ENCODE assay signal across 12 cellular contexts in the genomic region with DNA sequence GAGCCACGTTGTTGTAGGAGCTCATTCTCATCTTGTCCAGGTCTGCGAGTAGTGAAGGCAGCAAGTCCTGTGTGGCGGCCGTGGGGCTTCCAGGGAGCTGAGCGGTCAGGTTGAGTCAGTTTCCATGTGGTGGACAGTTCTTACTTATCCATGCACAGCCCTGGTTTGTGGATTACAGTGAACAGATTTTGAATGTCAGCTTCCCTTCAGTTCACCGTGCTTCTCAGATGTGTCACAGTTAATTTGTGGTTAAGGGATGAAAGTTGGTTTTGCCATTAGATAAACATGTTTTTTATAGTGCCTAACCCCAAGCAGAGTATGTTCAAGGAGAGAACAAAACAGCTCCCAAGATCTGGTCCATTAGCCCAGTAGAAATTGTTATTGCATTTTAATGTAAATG.
DNase-seq lines count a peak whose midpoint lies in the region; ATAC-seq and TF ChIP-seq lines count a peak whose summit lies in the region.
"Had no signal": no experiment of that assay in that cellular context is flagged by ENCODE, and none has a peak within 500 bp of the region (broad histone marks: within the 10 kb centered on the region; RNA-seq: fewer than 3 reads in every experiment).

No MANE protein-coding gene starts in this region.

- intact Hi-C loops in activated CD4-positive, alpha-beta T cell treated with anti-CD3 and anti-CD28 coated beads for 36 hours (cut with DNase I, micrococcal nuclease) = loop anchor here (2.0 to 5.0 kb wide), 2 partner anchors 40 to 43 kb away; no protein-coding TSS in a partner anchor
- intact Hi-C loops in gastrocnemius medialis (cut with DNase I; ENCODE audit: low total_unique reads) = loop anchor here (2.0 kb wide), 2 partner anchors 193 to 211 kb away; no protein-coding TSS in a partner anchor

- in situ Hi-C loops in gastrocnemius medialis (cut with MboI; ENCODE audit: low sequenced_read_pairs in 4 of 4) = no loop called here

- peak overlapping the region in 3 of 4 donors; percentile 17 to 78 (median 56) for H3K27ac ChIP-seq in gastrocnemius medialis
- H3K27ac ChIP-seq: neutrophil had no signal

- CTCF ChIA-PET in activated CD4-positive, alpha-beta T cell treated with anti-CD3 and anti-CD28 coated beads for 36 hours (lab: Charles Lee) = interaction anchor here (0.6 to 1.1 kb wide), 2 partner anchors 9 to 78 kb away, joined by 3 read pairs; no protein-coding TSS in a partner anchor

- no peak for TF ChIP-seq POLR2A in gastrocnemius medialis (IDR thresholded peaks at IDR 0.05)

- peak; percentile 53 for DNase-seq in activated CD4-positive, alpha-beta T cell treated with anti-CD3 and anti-CD28 coated beads for 36 hours
- no peak for DNase-seq in activated CD4-positive, alpha-beta T cell treated with anti-CD3 and anti-CD28 coated beads, Interleukin-2, amount 50 U/mL, for 4 hours
- peak; percentile 97 for DNase-seq in M059J (ENCODE audit: low read depth)
- DNase-seq in brain pericyte (ENCODE audit: low read depth, low spot score) = peak; percentile 32
- no peak for DNase-seq in gastrocnemius medialis
- no peak for DNase-seq in SKM-1 (lab: John Stamatoyannopoulos, UW; ENCODE audit: unreplicated experiment)
- no peak for DNase-seq in cerebellum (ENCODE audit: low spot score)
- DNase-seq: activated B cell treated with CpG ODN at 0.5 μM for 24 hours, immature natural killer cell, NCI-H1436 had no signal

- H3K4me3 Mint-ChIP-seq in activated CD4-positive, alpha-beta T cell treated with anti-CD3 and anti-CD28 coated beads for 36 hours = no peak overlapping the region
- H3K4me3 Mint-ChIP-seq: activated B cell treated with CpG ODN at 0.5 μM for 24 hours, immature natural killer cell had no signal

- POLR2A ChIA-PET in activated CD4-positive, alpha-beta T cell treated with anti-CD3 and anti-CD28 coated beads for 36 hours (lab: Charles Lee) = no interaction called here

- H3K9me3 ChIP-seq in gastrocnemius medialis = no peaks in the 10 kb centered on the region
- H3K9me3 ChIP-seq: neutrophil had no signal

- H3K36me3 Mint-ChIP-seq in activated CD4-positive, alpha-beta T cell treated with anti-CD3 and anti-CD28 coated beads for 36 hours (ENCODE audit: low read depth) = peaks cover 51% of the 10 kb centered on the region

- peaks cover 79% of the 10 kb centered on the region for H3K4me1 Mint-ChIP-seq in activated CD4-positive, alpha-beta T cell treated with anti-CD3 and anti-CD28 coated beads for 36 hours

- no peaks in the 10 kb centered on the region for H3K27me3 ChIP-seq in gastrocnemius medialis
- H3K27me3 ChIP-seq: neutrophil had no signal

- H3K27ac Mint-ChIP-seq in activated CD4-positive, alpha-beta T cell treated with anti-CD3 and anti-CD28 coated beads for 36 hours = peak overlapping the region; percentile 92
- H3K27ac Mint-ChIP-seq: activated B cell treated with CpG ODN at 0.5 μM for 24 hours, immature natural killer cell had no signal

- no peak overlapping the region for H3K4me3 ChIP-seq in gastrocnemius medialis

- ATAC-seq in activated CD4-positive, alpha-beta T cell treated with anti-CD3 and anti-CD28 coated beads for 36 hours = peak; percentile 45
- ATAC-seq in gastrocnemius medialis (peak in 1 of 2 donors; percentile 14), GM21717 (IDR thresholded peaks at IDR 0.05; ENCODE audit: unreplicated experiment) (no peak)

- no peak for TF ChIP-seq CTCF in gastrocnemius medialis (IDR thresholded peaks at IDR 0.05 in 4 of 5, conservative IDR thresholded peaks at IDR 0.05 in 1 of 5)

- no peaks in the 10 kb centered on the region for H3K27me3 Mint-ChIP-seq in activated CD4-positive, alpha-beta T cell treated with anti-CD3 and anti-CD28 coated beads for 36 hours
- H3K27me3 Mint-ChIP-seq: activated B cell treated with CpG ODN at 0.5 μM for 24 hours had no signal

- H3K4me1 ChIP-seq in gastrocnemius medialis = peaks cover 30 to 47% of the 10 kb centered on the region in 2 donors

- H3K36me3 ChIP-seq in gastrocnemius medialis = no peaks in the 10 kb centered on the region
- H3K36me3 ChIP-seq: neutrophil had no signal

- H3K9me3 Mint-ChIP-seq in activated CD4-positive, alpha-beta T cell treated with anti-CD3 and anti-CD28 coated beads for 36 hours (ENCODE audit: low read depth) = no peaks in the 10 kb centered on the region
- H3K9me3 Mint-ChIP-seq: activated B cell treated with CpG ODN at 0.5 μM for 24 hours, immature natural killer cell had no signal

Comparison
In these comparisons a context has a peak if more than half of its experiments do, and no peak if none do; other contexts are left out.
1. DNase-seq: peak in activated CD4-positive, alpha-beta T cell treated with anti-CD3 and anti-CD28 coated beads for 36 hours (single experiment), M059J (single experiment) and brain pericyte (single experiment); none in activated CD4-positive, alpha-beta T cell treated with anti-CD3 and anti-CD28 coated beads, Interleukin-2, amount 50 U/mL, for 4 hours (0 of 2), gastrocnemius medialis (0 of 2), SKM-1 (single experiment) and cerebellum (single experiment).